14 cellular contexts compared by ENCODE assay signal in the genomic region with DNA sequence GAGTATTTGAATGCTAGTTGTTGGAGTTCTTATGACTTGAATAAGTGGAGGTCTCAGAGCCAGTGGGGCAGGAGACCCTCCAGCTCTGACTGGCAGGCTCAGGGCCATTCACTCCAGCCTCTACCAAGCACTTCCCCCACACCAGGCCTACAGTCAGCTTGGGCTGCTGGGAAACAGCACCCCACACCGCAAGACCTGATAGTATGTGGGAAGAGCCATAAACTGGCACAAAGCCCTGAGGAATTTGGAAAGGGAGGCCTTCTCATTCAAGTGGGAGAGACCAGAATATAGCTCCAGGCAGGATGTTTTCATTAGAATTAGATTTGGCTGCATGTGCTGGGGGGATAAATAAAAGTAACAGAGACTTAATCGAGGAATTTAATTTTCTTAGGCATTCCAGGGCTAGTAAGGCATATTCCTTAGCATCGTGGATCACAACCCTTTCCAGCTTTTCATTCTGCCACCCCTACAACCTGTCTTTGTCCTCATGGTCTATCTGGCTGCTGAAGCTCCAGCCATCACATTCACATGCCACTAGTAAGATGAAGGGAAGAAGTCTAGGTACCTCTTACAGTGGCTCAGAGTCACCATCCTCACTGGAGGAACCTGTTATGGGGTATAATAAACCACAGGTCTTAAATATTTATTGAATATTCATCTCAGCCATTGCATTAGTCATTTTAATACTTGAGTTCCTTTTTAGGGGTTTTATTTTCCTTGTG. TPM values are rescaled to one million over a fixed set of nuclear protein-coding genes. Genes with fewer than 3 reads are reported as not detected.
DNase-seq lines count a peak whose midpoint lies in the region; ATAC-seq, FAIRE-seq and TF ChIP-seq lines count a peak whose summit lies in the region.
"Had no signal": no experiment of that assay in that cellular context is flagged by ENCODE, and none has a peak within 500 bp of the region (broad histone marks: within the 10 kb centered on the region; RNA-seq: fewer than 3 reads in every experiment).

No MANE protein-coding gene starts in this region.

- no peak overlapping the region for H3K23ac ChIP-seq in IMR-90 (ENCODE audit: low read depth, low read length)

- no CpG with 5 or more reads among the region's 3 CpGs for WGBS in IMR-90 (ENCODE audit: extremely low coverage in 2 of 2, insufficient read length in 1 of 2), 2 experiments
- WGBS in K562 (ENCODE audit: insufficient coverage, low coverage, missing lambda C conversion rate), result 73% methylated on average over 3 of the region's 3 CpGs

- no peak overlapping the region for H2BK15ac ChIP-seq in IMR-90 (ENCODE audit: low read depth, low read length)

- no peak overlapping the region for H2AFZ ChIP-seq in IMR-90 (replicated peaks; ENCODE audit: low read length, poor library complexity)
- H2AFZ ChIP-seq in K562 (ENCODE audit: low read depth, low read length), result no peak overlapping the region
- H2AFZ ChIP-seq in OCI-LY7 (ENCODE audit: low read length), result no peak overlapping the region

- POLR2A ChIA-PET in IMR-90 (lab: Charles Lee; ENCODE audit: unreplicated experiment) (no interaction called here), K562 (lab: Yijun Ruan, JAX) (interaction anchor here (0.8 to 2.0 kb wide), 8 partner anchors 9 to 78 kb away, joined by 3 to 5 read pairs (median 4); no protein-coding TSS in a partner anchor), OCI-LY7 (lab: Charles Lee) (interaction anchor here (0.6 to 0.7 kb wide), 2 partner anchors 12 to 229 kb away, joined by 3 read pairs; no protein-coding TSS in a partner anchor)

- H2AK9ac ChIP-seq in IMR-90 (replicated peaks; ENCODE audit: low read depth, low read length, poor library complexity), result peak overlapping the region; percentile 50

- intact Hi-C loops in IMR-90 (cut with micrococcal nuclease) (no loop called here), K562 (cut with micrococcal nuclease) (no loop called here), uterus (cut with DNase I; ENCODE audit: low total_unique reads) (no loop called here), OCI-LY7 (cut with micrococcal nuclease; ENCODE audit: unreplicated experiment) (no loop called here)

- no peak overlapping the region for H2BK20ac ChIP-seq in IMR-90 (ENCODE audit: low read depth, low read length)

- ATAC-seq in IMR-90 (ENCODE audit: low read depth) (no peak), K562 (no peak), GM21526 (IDR thresholded peaks at IDR 0.05; ENCODE audit: low FRiP score, unreplicated experiment) (no peak)

- TF ChIP-seq CTCF in IMR-90 (conservative IDR thresholded peaks at IDR 0.05; ENCODE audit: low read depth, low read length) (no peak), K562 (IDR thresholded peaks at IDR 0.05 in 2 of 3, conservative IDR thresholded peaks at IDR 0.05 in 1 of 3; ENCODE audit: insufficient read depth in 2 of 3, low read depth in 1 of 3, low read length in 3 of 3) (no peak), fibroblast of villous mesenchyme (IDR thresholded peaks at IDR 0.05; ENCODE audit: insufficient read depth, low read depth, low read length) (no peak), uterus (IDR thresholded peaks at IDR 0.05) (no peak), OCI-LY7 (conservative IDR thresholded peaks at IDR 0.05; ENCODE audit: low read length) (no peak)

- no peak overlapping the region for H3K18ac ChIP-seq in IMR-90 (ENCODE audit: low read depth, low read length)

- DNase-seq in IMR-90, result no peak
- DNase-seq in K562 (ENCODE audit: extremely low read depth in 1 of 4, low spot score in 3 of 4), result no peak
- peak; percentile 21 for DNase-seq in fibroblast of villous mesenchyme (ENCODE audit: low read depth)
- DNase-seq in uterus, result peak in 1 of 2 donors; percentile 21
- no peak for DNase-seq in NCI-H1694 (lab: John Stamatoyannopoulos, UW)
- DNase-seq in OCI-LY7 (ENCODE audit: low spot score), result no peak
- DNase-seq: ACHN; C1 segment of cervical spinal cord; CD4-positive, alpha-beta T cell; DMS79; HCEC 1CT had no signal

- H3K36me3 ChIP-seq in IMR-90 (ENCODE audit: control insufficient read depth, insufficient read depth, low read length) (peaks cover 4% of the 10 kb centered on the region), K562 (ENCODE audit: control insufficient read depth, insufficient read depth, low read length) (peaks cover 46% of the 10 kb centered on the region), uterus (no peaks in the 10 kb centered on the region), OCI-LY7 (ENCODE audit: insufficient read depth, low read length) (no peaks in the 10 kb centered on the region)

- H3K9ac ChIP-seq in IMR-90 (ENCODE audit: low read depth, low read length) (no peak overlapping the region), K562 (ENCODE audit: insufficient read depth in 1 of 2, low read depth in 2 of 2, low read length in 2 of 2) (no peak overlapping the region)

- H3K56ac ChIP-seq in IMR-90 (ENCODE audit: extremely low read depth, insufficient read depth, low read length), result no peak overlapping the region

- H4K5ac ChIP-seq in IMR-90 (ENCODE audit: low read depth, low read length), result no peak overlapping the region

- BruUV-seq in IMR-90 (replicated peaks; lab: Mats Ljungman, UMichigan) (no TSS peak), K562 (replicated peaks; lab: Mats Ljungman, UMichigan) (no TSS peak), OCI-LY7 (replicated peaks; lab: Mats Ljungman, UMichigan) (no TSS peak)

- in situ Hi-C loops in IMR-90 (cut with MboI; ENCODE audit: low sequenced_read_pairs), result no loop called here
- in situ Hi-C loops in K562 (cut with MboI), result no loop called here

- H4K8ac ChIP-seq in IMR-90 (ENCODE audit: low read depth in 2 of 2, low read length in 2 of 2), result no peak overlapping the region

- H3K9me1 ChIP-seq in IMR-90 (ENCODE audit: insufficient read depth, low read length) (no peaks in the 10 kb centered on the region), K562 (ENCODE audit: control insufficient read depth, insufficient read depth, low read length) (no peaks in the 10 kb centered on the region)

- no peaks in the 10 kb centered on the region for H3K79me1 ChIP-seq in IMR-90 (ENCODE audit: low read depth in 1 of 2, low read length in 2 of 2)

- H3K79me2 ChIP-seq in K562 (ENCODE audit: control insufficient read depth, insufficient read depth, low read length), result no peaks in the 10 kb centered on the region
- no peaks in the 10 kb centered on the region for H3K79me2 ChIP-seq in OCI-LY7 (ENCODE audit: insufficient read depth, low read depth, low read length)

- FAIRE-seq in K562 (lab: Jason Lieb, UNC), result no peak
- FAIRE-seq: GM12891 had no signal

- no peak overlapping the region for H2AK5ac ChIP-seq in IMR-90 (ENCODE audit: low read depth, low read length)

- H3K27me3 ChIP-seq in IMR-90 (ENCODE audit: control insufficient read depth, insufficient read depth, low read length) (peaks cover 2% of the 10 kb centered on the region; the same call in 1 of the 2 replicates), K562 (ENCODE audit: control insufficient read depth in 2 of 2, insufficient read depth in 2 of 2, low read length in 2 of 2) (no peaks in the 10 kb centered on the region), uterus (no peaks in the 10 kb centered on the region)

- H3K4me2 ChIP-seq in IMR-90 (ENCODE audit: low read depth, low read length), result no peak overlapping the region
- no peak overlapping the region for H3K4me2 ChIP-seq in K562 (ENCODE audit: insufficient read depth, low read length)
- H3K4me2 ChIP-seq in OCI-LY7 (ENCODE audit: low read length), result no peak overlapping the region

- no peak overlapping the region for H4K91ac ChIP-seq in IMR-90 (ENCODE audit: insufficient read depth, low read depth, low read length)

- TF ChIP-seq EP300 in K562 (IDR thresholded peaks at IDR 0.05; ENCODE audit: low read length), result no peak

- no peak for TF ChIP-seq POLR2A in IMR-90 (IDR thresholded peaks at IDR 0.05; ENCODE audit: low read depth, low read length)
- no peak for TF ChIP-seq POLR2A in K562 (conservative IDR thresholded peaks at IDR 0.05)
- TF ChIP-seq POLR2A in uterus (IDR thresholded peaks at IDR 0.05), result no peak

- H3K9me3 ChIP-seq in IMR-90 (ENCODE audit: control insufficient read depth, insufficient read depth, low read length) (no peaks in the 10 kb centered on the region), K562 (replicated peaks; ENCODE audit: control insufficient read depth, insufficient read depth, low read depth, low read length) (no peaks in the 10 kb centered on the region), uterus (no peaks in the 10 kb centered on the region), OCI-LY7 (ENCODE audit: low read length) (no peaks in the 10 kb centered on the region)

- H2BK120ac ChIP-seq in IMR-90 (ENCODE audit: low read depth, low read length), result no peak overlapping the region

- H2BK5ac ChIP-seq in IMR-90 (ENCODE audit: low read depth, low read length, poor library complexity, severe bottlenecking), result no peak overlapping the region

- H4K20me1 ChIP-seq in IMR-90 (ENCODE audit: insufficient read depth, low read length) (0 out of 2 replicates have a peak, but pooled peaks cover under 1% of the 10 kb centered on the region), K562 (replicated peaks; ENCODE audit: control insufficient read depth, insufficient read depth, low read length) (peaks cover 10% of the 10 kb centered on the region; the same call in 1 of the 2 replicates), OCI-LY7 (ENCODE audit: insufficient read depth, low read length) (no peaks in the 10 kb centered on the region)

- TF ChIP-seq RAD21 in IMR-90 (IDR thresholded peaks at IDR 0.05; ENCODE audit: low read length) (no peak), K562 (CRISPR knock-in tag; conservative IDR thresholded peaks at IDR 0.05 in 1 of 2, IDR thresholded peaks at IDR 0.05 in 1 of 2) (no peak)

- no peak overlapping the region for H3K4me3 ChIP-seq in IMR-90 (ENCODE audit: insufficient read depth, low read depth, low read length)
- H3K4me3 ChIP-seq in K562, result no peak overlapping the region
- no peak overlapping the region for H3K4me3 ChIP-seq in fibroblast of villous mesenchyme (ENCODE audit: low read depth, low read length)
- no peak overlapping the region for H3K4me3 ChIP-seq in uterus
- no peak overlapping the region for H3K4me3 ChIP-seq in OCI-LY7 (ENCODE audit: low read depth, low read length, poor library complexity, severe bottlenecking)

- dilution Hi-C loops in IMR-90 (cut with HindIII; ENCODE audit: low sequenced_read_pairs, unreplicated experiment), result no loop called here

- no peaks in the 10 kb centered on the region for H3K4me1 ChIP-seq in IMR-90 (ENCODE audit: control insufficient read depth, insufficient read depth, low read length)
- H3K4me1 ChIP-seq in K562 (replicated peaks in 1 of 2; ENCODE audit: control insufficient read depth in 2 of 2, insufficient read depth in 2 of 2, low read length in 2 of 2), result no peaks in the 10 kb centered on the region
- no peaks in the 10 kb centered on the region for H3K4me1 ChIP-seq in uterus
- H3K4me1 ChIP-seq in OCI-LY7 (ENCODE audit: insufficient read depth, low read length, poor library complexity, severe bottlenecking), result no peaks in the 10 kb centered on the region

- no peaks in the 10 kb centered on the region for H3K9me2 ChIP-seq in OCI-LY7 (ENCODE audit: insufficient read depth, low read length)

- CTCF ChIA-PET in IMR-90 (lab: Yijun Ruan, JAX) (no interaction called here), K562 (lab: Yijun Ruan, JAX; ENCODE audit: low intra/inter-chr PET ratio) (no interaction called here), OCI-LY7 (lab: Charles Lee; ENCODE audit: unreplicated experiment) (no interaction called here)

- no peak overlapping the region for H3K14ac ChIP-seq in IMR-90 (replicated peaks; ENCODE audit: low read depth, low read length)

- no peak overlapping the region for H3K4ac ChIP-seq in IMR-90 (ENCODE audit: low read depth, low read length)

- H3K27ac ChIP-seq in IMR-90 (ENCODE audit: insufficient read depth, low read length) (no peak overlapping the region), K562 (ENCODE audit: extremely low read depth, low read depth, low read length) (no peak overlapping the region), uterus (peak overlapping the region; percentile 37 to 44), OCI-LY7 (ENCODE audit: low read depth, low read length, poor library complexity, severe bottlenecking) (no peak overlapping the region)

RNA-seq across cellular contexts. Expression of gene TMOD1, which starts 47.5 kb away (rescaled TPM):
- total RNA-seq in IMR-90 (2012; rRNA removed) (0.18 and 0.28 TPM in 2 replicates), K562 (2014; rRNA removed) (10.4 and 11.3 TPM in 2 replicates), K562 (2014; rRNA removed; fragmentation: Illumina TruSeq; extraction: Trizol) (16.4 and 17.8 TPM in 2 replicates), K562 (2015; rRNA removed; fragmentation: Illumina TruSeq; extraction: Trizol) (7.1 TPM in 2 replicates), K562 (2021) (29.3 and 34.7 TPM in 2 replicates), fibroblast of villous mesenchyme (0.43 and 0.97 TPM in 2 replicates), uterus (10 to 100 TPM in 3 of 4 donors, 1 to 10 TPM in 1; 5.9 to 93.7 (median 22.2) TPM), OCI-LY7 (2022) (not detected in 2 replicates)
- polyA plus RNA-seq in IMR-90 (2012; rRNA removed) (0.19 and 0.38 TPM in 2 replicates), K562 (2011; rRNA removed) (6.7 and 11.4 TPM in 2 replicates), K562 (2014; fragmentation: Illumina TruSeq; extraction: Trizol) (38.5 and 41.2 TPM in 2 replicates), K562 (2014; fragmentation: Nextera tagmentation; extraction: Ambion mirVana) (10 to 100 TPM; 11.6 to 14.2 TPM), K562 (2014; rRNA removed) (15.5 and 16.7 TPM in 2 replicates)
- polyA plus RNA-seq in IMR-90 (2012; cell fraction: cytosol; rRNA removed), result 0.16 and 0.26 TPM in 2 replicates
- 0.10 and 0.66 TPM in 2 replicates for polyA plus RNA-seq in IMR-90 (2012; cell fraction: nucleus; rRNA removed; ENCODE audit: low replicate concordance)
- 24.3 and 41.9 TPM in 2 replicates for total RNA-seq in K562 (2011; cell fraction: chromatin; rRNA removed; ENCODE audit: low replicate concordance)
- 11.5 and 13.8 TPM in 2 replicates for total RNA-seq in K562 (2011; cell fraction: nucleolus; rRNA removed)
- total RNA-seq in K562 (2011; cell fraction: nucleoplasm; rRNA removed), result 19.4 and 22.3 TPM in 2 replicates
- polyA plus RNA-seq in K562 (2011; cell fraction: cytosol; rRNA removed), result 5.6 and 9.8 TPM in 2 replicates
- 14.9 and 18.0 TPM in 2 replicates for polyA plus RNA-seq in K562 (2011; cell fraction: nucleus; rRNA removed)
- 22.1 and 24.1 TPM in 2 replicates for polyA plus RNA-seq in K562 (2012)
- polyA minus RNA-seq in K562 (2011; rRNA and poly(A)+ RNA removed), result 12.1 and 12.2 TPM in 2 replicates
- 11.6 and 13.2 TPM in 2 replicates for polyA minus RNA-seq in K562 (2011; cell fraction: cytosol; rRNA and poly(A)+ RNA removed)
- 4.0 and 8.1 TPM in 2 replicates for polyA minus RNA-seq in K562 (2011; cell fraction: nucleus; rRNA and poly(A)+ RNA removed)
- total RNA-seq in OCI-LY7 (2014; rRNA removed; shearing (Covaris generic)), result not detected in 2 replicates
- total RNA-seq: G401 had no signal

Comparison
In these comparisons a context has a peak if more than half of its experiments do, and no peak if none do; other contexts are left out.
1. H3K27ac ChIP-seq: peak in uterus (2 of 2); none in IMR-90 (single experiment), K562 (single experiment) and OCI-LY7 (single experiment).